ENCODE assay signal across 10 cellular contexts in genomic region chr17:75976175-75976848, GRCh38. TPM values are rescaled to one million over a fixed set of nuclear protein-coding genes. Genes with fewer than 3 reads are reported as not detected.
DNase-seq lines count a peak whose midpoint lies in the region; ATAC-seq, FAIRE-seq and TF ChIP-seq lines count a peak whose summit lies in the region.
"Had no signal": no experiment of that assay in that cellular context is flagged by ENCODE, and none has a peak within 500 bp of the region (broad histone marks: within the 10 kb centered on the region; RNA-seq: fewer than 3 reads in every experiment).

No MANE protein-coding gene starts in this region.

- TF ChIP-seq EP300 in A549 (IDR thresholded peaks at IDR 0.05): no peak

- H3K4me2 ChIP-seq in A549: peak overlapping the region; percentile 50

- CTCF ChIA-PET in A549 (lab: Yijun Ruan, JAX): interaction anchor here (0.6 to 2.5 kb wide), 5 partner anchors 8 to 303 kb away, joined by 3 to 8 read pairs (median 4); partner anchors contain the start of genes CDK3 and MRPL38

- H3K36me3 ChIP-seq in SK-N-MC (ENCODE audit: insufficient read depth, low read length): no peaks in the 10 kb centered on the region

- WGBS in A549 (ENCODE audit: missing lambda C conversion rate): 34% methylated on average over 9 of the region's 9 CpGs

- no peak for TF ChIP-seq RAD21 in A549 (conservative IDR thresholded peaks at IDR 0.05 in 1 of 2, IDR thresholded peaks at IDR 0.05 in 1 of 2)

- H3K4me1 ChIP-seq in A549: peaks cover 31% of the 10 kb centered on the region

- TF ChIP-seq POLR2A in A549 (IDR thresholded peaks at IDR 0.05; ENCODE audit: low read length): no peak

- POLR2A ChIA-PET in A549 (lab: Yijun Ruan, JAX): no interaction called here

- FAIRE-seq in A549 (lab: Jason Lieb, UNC): no peak

- H3K4me3 ChIP-seq in A549 (no peak overlapping the region), SK-N-MC (no peak overlapping the region)

- H3K9me3 ChIP-seq in A549 (no peaks in the 10 kb centered on the region), SK-N-MC (ENCODE audit: low read depth, low read length) (no peaks in the 10 kb centered on the region)

- DNase-seq in A549 (ENCODE audit: low read depth in 1 of 2, low spot score in 1 of 2) (peak in 1 of 2 experiments; percentile 24), SK-N-MC (ENCODE audit: low read depth, low spot score) (no peak), kidney tubule cell (ENCODE audit: low spot score) (peak; percentile 41), RKO (ENCODE audit: low spot score) (no peak), SW480 (ENCODE audit: low spot score) (no peak)
- DNase-seq: activated effector memory CD4-positive, alpha-beta T cell treated with anti-CD3 and anti-CD28 coated beads, Interleukin-2, amount 50 U/mL, for 16 hours; DMS153; NCI-H748 treated with DMSO at 0.1 percent for 48 hours; stimulated activated CD4-positive, alpha-beta T cell treated with anti-CD3 and anti-CD28 coated beads, Interleukin-4, amount 100 ng/mL, for 1 hour had no signal

- H3K27ac ChIP-seq in A549 (peak overlapping the region in 1 of 2 experiments; percentile 0; a peak in 1 of 6 replicates), SK-N-MC (peak overlapping the region; percentile 53; the same call in 1 of the 2 replicates)

- H3K9ac ChIP-seq in SK-N-MC (ENCODE audit: insufficient read length): no peak overlapping the region

- ATAC-seq in A549 (no peak), GM18498 (IDR thresholded peaks at IDR 0.05; ENCODE audit: unreplicated experiment) (no peak)

- TF ChIP-seq CTCF in A549 (IDR thresholded peaks at IDR 0.05): no peak

TF ChIP-seq in A549, 52 proteins besides CTCF, POLR2A, EP300 and RAD21:
- TF ChIP-seq ESRRA (IDR thresholded peaks at IDR 0.05; ENCODE audit: borderline replicate concordance, low read length): no peak
- no peak for TF ChIP-seq NPAS2 (CRISPR knock-in tag; IDR thresholded peaks at IDR 0.05; ENCODE audit: borderline replicate concordance)
- TF ChIP-seq BCL3 (IDR thresholded peaks at IDR 0.05): no peak
- TF ChIP-seq CBX2 (IDR thresholded peaks at IDR 0.05; ENCODE audit: borderline replicate concordance, low read depth): no peak
- no peak for TF ChIP-seq RFX5 (IDR thresholded peaks at IDR 0.05)
- no peak for TF ChIP-seq TP53 (CRISPR knock-in tag; IDR thresholded peaks at IDR 0.05)
- TF ChIP-seq SREBF2 (IDR thresholded peaks at IDR 0.05): no peak
- TF ChIP-seq EHMT2 (IDR thresholded peaks at IDR 0.05; ENCODE audit: low read depth): no peak

RNA-seq across cellular contexts. Expression of gene ACOX1, which starts 2.7 kb away (rescaled TPM):
- polyA plus RNA-seq in A549 (2011; rRNA removed) (31.1 and 34.3 TPM in 2 replicates), A549 (2017; fragmentation: RNase III; extraction: RNeasy Plus Mini Kit Qiagen cat#74134 plus additional on column Dnase treatment) (16.0 to 17.9 TPM (median 17.2 TPM) in 3 replicates)
- 10.4 and 14.4 TPM in 2 replicates for polyA plus RNA-seq in A549 (2012; cell fraction: cytosol; rRNA removed)
- 14.9 and 17.1 TPM in 2 replicates for polyA plus RNA-seq in A549 (2012; cell fraction: nucleus; rRNA removed)
- polyA minus RNA-seq in A549 (2011; rRNA and poly(A)+ RNA removed): 101 and 107 TPM in 2 replicates

RNA-seq across cellular contexts. Expression of gene TEN1, which starts 2.7 kb away (rescaled TPM):
- polyA plus RNA-seq in A549 (2011; rRNA removed) (11.8 TPM in 2 replicates), A549 (2017; fragmentation: RNase III; extraction: RNeasy Plus Mini Kit Qiagen cat#74134 plus additional on column Dnase treatment) (15.7 to 16.7 TPM (median 15.9 TPM) in 3 replicates)
- 22.1 and 25.8 TPM in 2 replicates for polyA plus RNA-seq in A549 (2012; cell fraction: cytosol; rRNA removed)
- 45.2 and 46.8 TPM in 2 replicates for polyA plus RNA-seq in A549 (2012; cell fraction: nucleus; rRNA removed)
- 12.9 and 14.4 TPM in 2 replicates for polyA minus RNA-seq in A549 (2011; rRNA and poly(A)+ RNA removed)

RNA-seq across cellular contexts. Expression of gene CDK3, which starts 24.3 kb away (rescaled TPM):
- polyA plus RNA-seq in A549 (2011; rRNA removed) (5.5 and 8.6 TPM in 2 replicates), A549 (2017; fragmentation: RNase III; extraction: RNeasy Plus Mini Kit Qiagen cat#74134 plus additional on column Dnase treatment) (4.7 to 5.2 TPM (median 5.1 TPM) in 3 replicates)
- 7.9 and 9.5 TPM in 2 replicates for polyA plus RNA-seq in A549 (2012; cell fraction: cytosol; rRNA removed)
- polyA plus RNA-seq in A549 (2012; cell fraction: nucleus; rRNA removed): 68.8 and 71.9 TPM in 2 replicates
- polyA minus RNA-seq in A549 (2011; rRNA and poly(A)+ RNA removed): 1.0 and 3.3 TPM in 2 replicates

RNA-seq across cellular contexts. Expression of gene FBF1, which starts 35.5 kb away (rescaled TPM):
- polyA plus RNA-seq in A549 (2011; rRNA removed) (7.9 and 8.5 TPM in 2 replicates), A549 (2017; fragmentation: RNase III; extraction: RNeasy Plus Mini Kit Qiagen cat#74134 plus additional on column Dnase treatment) (14.6 to 17.8 TPM (median 17.3 TPM) in 3 replicates)
- polyA plus RNA-seq in A549 (2012; cell fraction: cytosol; rRNA removed): 20.6 and 24.2 TPM in 2 replicates
- 113 and 149 TPM in 2 replicates for polyA plus RNA-seq in A549 (2012; cell fraction: nucleus; rRNA removed)
- 14.7 and 15.0 TPM in 2 replicates for polyA minus RNA-seq in A549 (2011; rRNA and poly(A)+ RNA removed)

RNA-seq across cellular contexts. Expression of gene EVPL, which starts 50.8 kb away (rescaled TPM):
- polyA plus RNA-seq in A549 (2011; rRNA removed) (4.0 and 4.1 TPM in 2 replicates), A549 (2017; fragmentation: RNase III; extraction: RNeasy Plus Mini Kit Qiagen cat#74134 plus additional on column Dnase treatment) (11.2 to 14.6 TPM (median 13.9 TPM) in 3 replicates)
- polyA plus RNA-seq in A549 (2012; cell fraction: cytosol; rRNA removed): 9.5 and 11.2 TPM in 2 replicates
- polyA plus RNA-seq in A549 (2012; cell fraction: nucleus; rRNA removed): 44.4 and 69.3 TPM in 2 replicates
- polyA minus RNA-seq in A549 (2011; rRNA and poly(A)+ RNA removed): 2.5 and 4.9 TPM in 2 replicates
